In the genomic region with DNA sequence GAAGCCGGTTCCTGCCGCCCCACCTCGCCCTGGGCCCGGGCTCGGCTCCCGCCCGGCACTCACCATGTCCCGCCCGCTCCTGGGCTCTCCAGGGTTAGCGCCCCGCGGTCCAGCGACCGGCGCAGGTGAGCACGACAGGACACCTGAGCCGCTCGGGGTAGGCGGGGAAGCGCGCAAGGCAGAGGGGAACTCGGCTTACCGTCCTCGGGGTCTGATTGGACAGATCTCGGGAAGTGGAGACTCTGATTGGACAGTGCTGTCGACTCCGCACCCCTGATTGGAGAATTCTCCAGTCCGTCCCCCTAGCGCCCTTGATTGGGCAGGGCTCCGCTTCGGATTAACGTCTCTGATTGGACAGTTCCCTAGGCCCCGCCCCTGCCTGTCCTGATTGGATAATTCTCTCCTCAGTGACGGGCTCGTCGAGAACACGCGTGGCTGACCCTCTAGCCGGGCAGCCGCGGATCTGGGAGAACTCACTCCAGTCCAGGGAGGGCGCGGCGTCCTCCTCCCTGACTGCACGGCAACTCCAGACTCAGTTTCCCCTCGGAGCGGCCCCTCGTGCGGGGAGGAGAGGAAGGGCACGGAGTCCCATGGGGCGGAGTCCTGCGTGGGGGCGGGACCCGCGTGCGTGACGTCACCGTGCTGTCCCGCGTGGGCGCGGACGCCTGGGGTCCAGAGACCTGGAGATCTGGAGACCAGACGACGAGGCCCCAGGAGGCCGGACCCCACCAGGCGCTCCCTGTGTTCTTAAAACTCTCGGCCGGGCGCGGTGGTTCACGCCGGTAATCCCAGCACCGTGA, we compare ENCODE assay signal across 8 cellular contexts. TPM values are rescaled to one million over a fixed set of nuclear protein-coding genes. Genes with fewer than 3 reads are reported as not detected.
DNase-seq lines count a peak whose midpoint lies in the region; ATAC-seq, FAIRE-seq and TF ChIP-seq lines count a peak whose summit lies in the region.

A gene (minus strand): TSS at position 197 of the 800 bp plus-strand sequence. CDS start 131 bp downstream, at position 66.

- no TSS peak for BruUV-seq in OCI-LY7 (replicated peaks; lab: Mats Ljungman, UMichigan)

- CTCF ChIA-PET in OCI-LY7 (lab: Charles Lee; ENCODE audit: unreplicated experiment) = no interaction called here

- TF ChIP-seq CTCF in D721Med (IDR thresholded peaks at IDR 0.05; ENCODE audit: insufficient read depth, missing control alignments) (no peak), OCI-LY7 (conservative IDR thresholded peaks at IDR 0.05; ENCODE audit: low read length) (no peak)

- H3K9me3 ChIP-seq in HUES64 (ENCODE audit: insufficient read depth, low read depth, low read length) (no peaks in the 10 kb centered on the region), OCI-LY7 (ENCODE audit: low read length) (no peaks in the 10 kb centered on the region), mononuclear cell (ENCODE audit: low read depth, low read length) (no peaks in the 10 kb centered on the region)

- peak within 1 kb of the TSS; percentile 79 for H2AFZ ChIP-seq in OCI-LY7 (ENCODE audit: low read length)

- H3K9me2 ChIP-seq in OCI-LY7 (ENCODE audit: insufficient read depth, low read length) = no peaks in the 10 kb centered on the region

- H3K79me2 ChIP-seq in OCI-LY7 (ENCODE audit: insufficient read depth, low read depth, low read length) = peaks cover 19% of the 10 kb centered on the region; the same call in 1 of the 2 replicates

- H3K9ac ChIP-seq in HUES64 (ENCODE audit: low read depth, low read length) = peak within 1 kb of the TSS; percentile 52

- H3K4me2 ChIP-seq in OCI-LY7 (ENCODE audit: low read length) = peak within 1 kb of the TSS; percentile 77

- H3K4me1 ChIP-seq in HUES64 (ENCODE audit: insufficient read depth, low read length) = no peaks in the 10 kb centered on the region
- peaks cover 18% of the 10 kb centered on the region for H3K4me1 ChIP-seq in OCI-LY7 (ENCODE audit: insufficient read depth, low read length, poor library complexity, severe bottlenecking)
- peaks cover 32% of the 10 kb centered on the region for H3K4me1 ChIP-seq in mononuclear cell (ENCODE audit: insufficient read depth, low read length)

- no peaks in the 10 kb centered on the region for H3K36me3 ChIP-seq in HUES64 (ENCODE audit: insufficient read depth, low read length)
- no peaks in the 10 kb centered on the region for H3K36me3 ChIP-seq in OCI-LY7 (ENCODE audit: insufficient read depth, low read length)

- POLR2A ChIA-PET in OCI-LY7 (lab: Charles Lee) = no interaction called here

- H3K4me3 ChIP-seq in HUES64 (ENCODE audit: low read length) (peak within 1 kb of the TSS; percentile 66), OCI-LY7 (ENCODE audit: low read depth, low read length, poor library complexity, severe bottlenecking) (peak within 1 kb of the TSS; percentile 88), mononuclear cell (ENCODE audit: low read length) (peak within 1 kb of the TSS; percentile 68)

- FAIRE-seq in D721Med (lab: Jason Lieb, UNC) = peak; percentile 51

- intact Hi-C loops in OCI-LY7 (cut with micrococcal nuclease; ENCODE audit: unreplicated experiment) = no loop called here

- H4K20me1 ChIP-seq in OCI-LY7 (ENCODE audit: insufficient read depth, low read length) = no peaks in the 10 kb centered on the region

- peak; percentile 92 for ATAC-seq in GM21515 (IDR thresholded peaks at IDR 0.05; ENCODE audit: unreplicated experiment)

- DNase-seq in D721Med (ENCODE audit: insufficient read length, low spot score) (peak; percentile 97), OCI-LY7 (ENCODE audit: low spot score) (peak; percentile 100), activated T-cell treated with anti-CD3 and anti-CD28 coated beads for 48 hours (ENCODE audit: low read depth) (peak; percentile 97), epithelial cell of prostate (ENCODE audit: low read depth, low spot score) (peak; percentile 97)
- peak; percentile 94 to 98 for DNase-seq in stimulated activated CD8-positive, alpha-beta memory T cell treated with anti-CD3 and anti-CD28 coated beads, Interleukin-2, amount 100 ng/mL, for 48 hours (ENCODE audit: low read depth in 2 of 2)

- no peaks in the 10 kb centered on the region for H3K27me3 ChIP-seq in HUES64 (ENCODE audit: insufficient read depth, low read length)
- H3K27me3 ChIP-seq in mononuclear cell (ENCODE audit: insufficient read depth, low read length) = no peaks in the 10 kb centered on the region

- WGBS in HUES64 = 3% methylated on average over 74 of the region's 74 CpGs

- H3K27ac ChIP-seq in HUES64 (ENCODE audit: low read depth, low read length) (peak within 1 kb of the TSS; percentile 72; the same call in 1 of the 2 replicates), OCI-LY7 (ENCODE audit: low read depth, low read length, poor library complexity, severe bottlenecking) (peak within 1 kb of the TSS; percentile 19), epithelial cell of prostate (peak within 1 kb of the TSS; percentile 59)

RNA-seq across cellular contexts. Expression of the gene that starts here (rescaled TPM):
- 4.2 TPM for polyA plus RNA-seq in HUES64 (2013, experiment 1 of 2)
- polyA plus RNA-seq in HUES64 (2013, experiment 2 of 2) = 4.4 TPM
- total RNA-seq in OCI-LY7 (2014; rRNA removed; shearing (Covaris generic)) = 4.8 and 5.4 TPM in 2 replicates
- total RNA-seq in OCI-LY7 (2022) = 6.8 TPM in 2 replicates
- total RNA-seq in mononuclear cell = 1.4 TPM

Comparison
In these comparisons a context has a peak if more than half of its experiments do, and no peak if none do; other contexts are left out.
1. Peak in every context shown above with its lines: DNase-seq, ATAC-seq, H3K4me3 ChIP-seq and H3K27ac ChIP-seq.
2. H3K27ac ChIP-seq: peak in every context shown above with its lines; median percentile 72 in HUES64; 59 in epithelial cell of prostate; 19 in OCI-LY7.